10 cellular contexts compared by ENCODE assay signal in the genomic region with DNA sequence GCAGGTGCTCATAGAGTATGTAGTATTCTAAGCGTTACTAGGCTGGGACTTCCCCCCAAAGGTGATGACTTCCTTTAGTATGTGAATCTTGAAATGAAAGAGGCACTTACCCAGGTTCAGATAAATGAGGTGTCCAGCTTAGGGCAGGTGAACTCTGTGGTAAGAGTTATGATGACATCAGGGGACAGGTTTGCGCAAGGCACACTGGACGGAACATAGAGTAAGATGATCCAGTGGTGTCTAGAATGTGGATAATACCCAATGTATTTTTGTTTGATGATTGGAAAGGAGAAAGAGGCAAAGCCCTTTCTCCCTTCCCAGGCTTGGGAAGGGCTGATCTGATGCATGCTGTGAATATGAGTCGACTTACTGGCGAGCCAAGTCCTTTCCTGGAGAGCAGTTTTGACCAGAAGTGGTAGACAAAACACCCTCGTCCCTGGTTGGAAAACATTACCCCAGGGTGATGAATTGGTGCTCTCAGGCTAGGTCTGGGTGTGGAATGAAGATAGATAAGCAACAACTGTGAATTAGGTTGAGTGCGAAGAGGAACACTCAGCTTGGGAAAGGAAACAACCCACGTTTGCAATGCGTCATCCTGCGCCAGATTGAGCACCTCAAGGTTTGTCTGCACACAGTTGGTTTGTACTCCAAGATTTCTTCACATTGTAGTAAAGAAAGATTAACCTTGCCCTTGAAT.
DNase-seq lines count a peak whose midpoint lies in the region; ATAC-seq, FAIRE-seq and TF ChIP-seq lines count a peak whose summit lies in the region.
"Had no signal": no experiment of that assay in that cellular context is flagged by ENCODE, and none has a peak within 500 bp of the region (broad histone marks: within the 10 kb centered on the region; RNA-seq: fewer than 3 reads in every experiment).

No MANE protein-coding gene starts in this region.

- DNase-seq in A549 (ENCODE audit: low read depth in 1 of 2, low spot score in 1 of 2) (peak in 1 of 2 experiments; percentile 21), endodermal cell (no peak), mucosa of descending colon (no peak), T-helper 9 cell (no peak), prostate gland (ENCODE audit: low spot score) (no peak), NCI-H146 (lab: John Stamatoyannopoulos, UW) (no peak)
- no peak for DNase-seq in central memory CD4-positive, alpha-beta T cell
- DNase-seq: foreskin melanocyte had no signal

- H3K4me2 ChIP-seq in A549, result peak overlapping the region; percentile 7; the same call in 1 of the 3 replicates

- TF ChIP-seq POLR2A in A549 (IDR thresholded peaks at IDR 0.05; ENCODE audit: low read length), result no peak
- TF ChIP-seq POLR2A in prostate gland (IDR thresholded peaks at IDR 0.05), result no peak

- TF ChIP-seq RAD21 in A549 (conservative IDR thresholded peaks at IDR 0.05 in 1 of 2, IDR thresholded peaks at IDR 0.05 in 1 of 2), result no peak

- peaks cover 65% of the 10 kb centered on the region for H3K36me3 Mint-ChIP-seq in endodermal cell (ENCODE audit: low read depth)

- peak overlapping the region; percentile 55 for H3K27ac Mint-ChIP-seq in endodermal cell

- POLR2A ChIA-PET in A549 (lab: Yijun Ruan, JAX), result interaction anchor here (0.7 kb wide), 1 partner anchor 282 kb away, joined by 3 read pairs; no protein-coding TSS in a partner anchor
- POLR2A ChIA-PET in HEK293 (lab: Yijun Ruan, JAX), result no interaction called here

- no peaks in the 10 kb centered on the region for H3K27me3 Mint-ChIP-seq in endodermal cell (ENCODE audit: insufficient read depth)

- H3K9me3 ChIP-seq in A549 (no peaks in the 10 kb centered on the region), HEK293 (ENCODE audit: control insufficient read depth, insufficient read depth, low read depth, low read length) (no peaks in the 10 kb centered on the region), endodermal cell (ENCODE audit: control insufficient read depth, low read length) (no peaks in the 10 kb centered on the region), mucosa of descending colon (no peaks in the 10 kb centered on the region), prostate gland (no peaks in the 10 kb centered on the region)
- H3K9me3 ChIP-seq: upper lobe of left lung had no signal

- 83% methylated on average over 10 of the region's 10 CpGs for WGBS in A549 (ENCODE audit: missing lambda C conversion rate)
- WGBS in endodermal cell (ENCODE audit: insufficient coverage in 1 of 2, insufficient read length in 1 of 2), 2 experiments, result 93 to 98% methylated on average over 7 to 10 of the region's 10 CpGs
- WGBS in prostate gland, result 81% methylated on average over 10 of the region's 10 CpGs

- intact Hi-C loops in mucosa of descending colon (cut with DNase I, micrococcal nuclease), result no loop called here
- intact Hi-C loops in prostate gland (cut with DNase I), result no loop called here

- no peak overlapping the region for H3K4me3 ChIP-seq in A549
- H3K4me3 ChIP-seq in HEK293 (ENCODE audit: low read depth, low read length), result no peak overlapping the region
- no peak overlapping the region for H3K4me3 ChIP-seq in endodermal cell (ENCODE audit: low read length)
- H3K4me3 ChIP-seq in mucosa of descending colon, result no peak overlapping the region
- no peak overlapping the region for H3K4me3 ChIP-seq in prostate gland
- H3K4me3 ChIP-seq: upper lobe of left lung had no signal

- TF ChIP-seq CTCF in A549 (IDR thresholded peaks at IDR 0.05) (no peak), HEK293 (tag by site-specific recombination; IDR thresholded peaks at IDR 0.05) (no peak), endodermal cell (conservative IDR thresholded peaks at IDR 0.05) (no peak), mucosa of descending colon (IDR thresholded peaks at IDR 0.05) (no peak), prostate gland (IDR thresholded peaks at IDR 0.05) (no peak)

- H3K4me3 Mint-ChIP-seq in endodermal cell, result no peak overlapping the region

- no peaks in the 10 kb centered on the region for H3K9me3 Mint-ChIP-seq in endodermal cell

- peak in 1 of 2 experiments; percentile 23; a peak in 1 of 5 replicates for TF ChIP-seq EP300 in A549 (IDR thresholded peaks at IDR 0.05)

- H3K27me3 ChIP-seq in endodermal cell (ENCODE audit: control insufficient read depth, insufficient read depth, low read length, poor library complexity, severe bottlenecking), result no peaks in the 10 kb centered on the region
- no peaks in the 10 kb centered on the region for H3K27me3 ChIP-seq in prostate gland (replicated peaks; ENCODE audit: insufficient read depth)
- H3K27me3 ChIP-seq: upper lobe of left lung had no signal

- H3K4me1 Mint-ChIP-seq in endodermal cell, result peaks cover 25% of the 10 kb centered on the region

- H3K27ac ChIP-seq in A549 (peak overlapping the region; percentile 55 to 58; a peak in 5 of 6 replicates), HEK293 (ENCODE audit: extremely low read depth, low read depth, low read length) (no peak overlapping the region), endodermal cell (ENCODE audit: low read depth, low read length) (no peak overlapping the region), prostate gland (no peak overlapping the region)

- H3K4me1 ChIP-seq in A549 (peaks cover 32% of the 10 kb centered on the region; the same call in 2 of the 3 replicates), HEK293 (ENCODE audit: control insufficient read depth, insufficient read depth, low read length) (no peaks in the 10 kb centered on the region), endodermal cell (ENCODE audit: control insufficient read depth, insufficient read depth, low read length) (peaks cover 10% of the 10 kb centered on the region), mucosa of descending colon (ENCODE audit: low read depth) (no peaks in the 10 kb centered on the region), prostate gland (replicated peaks) (no peaks in the 10 kb centered on the region)

- no peak for FAIRE-seq in A549 (lab: Jason Lieb, UNC)

- CTCF ChIA-PET in A549 (lab: Yijun Ruan, JAX), result interaction anchor here (2.2 to 2.4 kb wide), 2 partner anchors 8 to 18 kb away, joined by 5 to 15 read pairs; no protein-coding TSS in a partner anchor
- CTCF ChIA-PET in HEK293 (lab: Yijun Ruan, JAX), result interaction anchor here (0.6 to 1.1 kb wide), 2 partner anchors 8 to 9 kb away, joined by 4 to 7 read pairs; no protein-coding TSS in a partner anchor

- no peak overlapping the region for H3K9ac ChIP-seq in endodermal cell (ENCODE audit: extremely low read depth, low read length, poor library complexity, severe bottlenecking)

- H3K36me3 ChIP-seq in HEK293 (ENCODE audit: control insufficient read depth in 2 of 2, insufficient read depth in 1 of 2, low read length in 2 of 2) (peaks cover 0 to 33% of the 10 kb centered on the region in 2 experiments; a peak in 1 of 3 replicates), endodermal cell (ENCODE audit: control insufficient read depth, insufficient read depth, low read length) (peaks cover 86% of the 10 kb centered on the region), mucosa of descending colon (ENCODE audit: low read depth) (no peaks in the 10 kb centered on the region), prostate gland (no peaks in the 10 kb centered on the region)

- peak; percentile 54 to 55; a peak in 5 of 6 replicates for ATAC-seq in A549
- peak; percentile 11 for ATAC-seq in mucosa of descending colon

TF ChIP-seq in A549, 52 proteins besides CTCF, POLR2A, EP300 and RAD21:
- TF ChIP-seq, protein P1, sequence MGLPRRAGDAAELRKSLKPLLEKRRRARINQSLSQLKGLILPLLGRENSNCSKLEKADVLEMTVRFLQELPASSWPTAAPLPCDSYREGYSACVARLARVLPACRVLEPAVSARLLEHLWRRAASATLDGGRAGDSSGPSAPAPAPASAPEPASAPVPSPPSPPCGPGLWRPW (IDR thresholded peaks at IDR 0.05), result 0 out of 2 replicates have a peak, but pooled peaks have one; percentile 17
- peak; percentile 60 to 63; a peak in 2 of 4 replicates for TF ChIP-seq CEBPB (IDR thresholded peaks at IDR 0.05)
- no peak for TF ChIP-seq POLR2AphosphoS2 (conservative IDR thresholded peaks at IDR 0.05; ENCODE audit: low read length)

TF ChIP-seq in HEK293, 187 proteins besides CTCF, POLR2A, EP300 and RAD21 (continues in another document):
- TF ChIP-seq, protein P2, sequence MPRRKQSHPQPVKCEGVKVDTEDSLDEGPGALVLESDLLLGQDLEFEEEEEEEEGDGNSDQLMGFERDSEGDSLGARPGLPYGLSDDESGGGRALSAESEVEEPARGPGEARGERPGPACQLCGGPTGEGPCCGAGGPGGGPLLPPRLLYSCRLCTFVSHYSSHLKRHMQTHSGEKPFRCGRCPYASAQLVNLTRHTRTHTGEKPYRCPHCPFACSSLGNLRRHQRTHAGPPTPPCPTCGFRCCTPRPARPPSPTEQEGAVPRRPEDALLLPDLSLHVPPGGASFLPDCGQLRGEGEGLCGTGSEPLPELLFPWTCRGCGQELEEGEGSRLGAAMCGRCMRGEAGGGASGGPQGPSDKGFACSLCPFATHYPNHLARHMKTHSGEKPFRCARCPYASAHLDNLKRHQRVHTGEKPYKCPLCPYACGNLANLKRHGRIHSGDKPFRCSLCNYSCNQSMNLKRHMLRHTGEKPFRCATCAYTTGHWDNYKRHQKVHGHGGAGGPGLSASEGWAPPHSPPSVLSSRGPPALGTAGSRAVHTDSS (tag by site-specific recombination; IDR thresholded peaks at IDR 0.05), result 0 out of 2 replicates have a peak, but pooled peaks have one; percentile 22
- TF ChIP-seq ZSCAN30 (tag by site-specific recombination; IDR thresholded peaks at IDR 0.05) (no peak), ZNF302 (tag by site-specific recombination; IDR thresholded peaks at IDR 0.05; ENCODE audit: low read depth) (no peak), KLF10 (tag by site-specific recombination; IDR thresholded peaks at IDR 0.05) (no peak)
- TF ChIP-seq, protein P3, sequence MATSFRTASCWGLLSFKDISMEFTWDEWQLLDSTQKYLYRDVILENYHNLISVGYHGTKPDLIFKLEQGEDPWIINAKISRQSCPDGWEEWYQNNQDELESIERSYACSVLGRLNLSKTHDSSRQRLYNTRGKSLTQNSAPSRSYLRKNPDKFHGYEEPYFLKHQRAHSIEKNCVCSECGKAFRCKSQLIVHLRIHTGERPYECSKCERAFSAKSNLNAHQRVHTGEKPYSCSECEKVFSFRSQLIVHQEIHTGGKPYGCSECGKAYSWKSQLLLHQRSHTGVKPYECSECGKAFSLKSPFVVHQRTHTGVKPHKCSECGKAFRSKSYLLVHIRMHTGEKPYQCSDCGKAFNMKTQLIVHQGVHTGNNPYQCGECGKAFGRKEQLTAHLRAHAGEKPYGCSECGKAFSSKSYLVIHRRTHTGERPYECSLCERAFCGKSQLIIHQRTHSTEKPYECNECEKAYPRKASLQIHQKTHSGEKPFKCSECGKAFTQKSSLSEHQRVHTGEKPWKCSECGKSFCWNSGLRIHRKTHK (tag by site-specific recombination; IDR thresholded peaks at IDR 0.05), result no peak

Comparison
In these comparisons a context has a peak if more than half of its experiments do, and no peak if none do; other contexts are left out.
1. H3K27ac ChIP-seq: peak in A549 (2 of 2); none in HEK293 (single experiment), endodermal cell (single experiment) and prostate gland (0 of 2).